Comparison of ENCODE assay signal across 1 cellular context in genomic region chr7:44655341-44655740, GRCh38.
TF ChIP-seq lines count a peak whose summit lies in the region.

No MANE protein-coding gene starts in this region.

TF ChIP-seq in SK-N-SH treated with all-trans-retinoic acid at 6 μM for 48 hours, 23 proteins besides CTCF, POLR2A, EP300 and RAD21:
- TF ChIP-seq CREB5 (CRISPR knock-in tag; IDR thresholded peaks at IDR 0.05; ENCODE audit: low read depth) = no peak
- no peak for TF ChIP-seq RARB (CRISPR knock-in tag; IDR thresholded peaks at IDR 0.05)
- TF ChIP-seq CSDC2 (CRISPR knock-in tag; IDR thresholded peaks at IDR 0.05) = no peak
- no peak for TF ChIP-seq ESRRG (CRISPR knock-in tag; IDR thresholded peaks at IDR 0.05)
- TF ChIP-seq GLIS3 (CRISPR knock-in tag; IDR thresholded peaks at IDR 0.05) = no peak
- TF ChIP-seq TSHZ2 (CRISPR knock-in tag; IDR thresholded peaks at IDR 0.05) = no peak
- TF ChIP-seq BACH2 (CRISPR knock-in tag; IDR thresholded peaks at IDR 0.05; ENCODE audit: borderline replicate concordance) = no peak
- no peak for TF ChIP-seq ZNF8 (CRISPR knock-in tag; IDR thresholded peaks at IDR 0.05)
- TF ChIP-seq SNAI2 (CRISPR knock-in tag; IDR thresholded peaks at IDR 0.05) = no peak
- no peak for TF ChIP-seq POU6F1 (CRISPR knock-in tag; IDR thresholded peaks at IDR 0.05; ENCODE audit: borderline replicate concordance, low read depth)
- no peak for TF ChIP-seq PATZ1 (CRISPR knock-in tag; IDR thresholded peaks at IDR 0.05; ENCODE audit: borderline replicate concordance)
- TF ChIP-seq PPARA (CRISPR knock-in tag; IDR thresholded peaks at IDR 0.05; ENCODE audit: borderline replicate concordance) = no peak
- TF ChIP-seq ISL1 (CRISPR knock-in tag; IDR thresholded peaks at IDR 0.05) = no peak
- TF ChIP-seq ZC3H10 (CRISPR knock-in tag; IDR thresholded peaks at IDR 0.05) = no peak
- no peak for TF ChIP-seq ARNTL (CRISPR knock-in tag; IDR thresholded peaks at IDR 0.05; ENCODE audit: borderline replicate concordance, low read depth)
- no peak for TF ChIP-seq CSRNP3 (CRISPR knock-in tag; IDR thresholded peaks at IDR 0.05)
- TF ChIP-seq TOX (CRISPR knock-in tag; IDR thresholded peaks at IDR 0.05; ENCODE audit: borderline replicate concordance) = no peak
- TF ChIP-seq OSR1 (CRISPR knock-in tag; IDR thresholded peaks at IDR 0.05) = no peak
